8 cellular contexts compared by ENCODE assay signal in genomic region chr16:22436823-22437652, GRCh38.
DNase-seq lines count a peak whose midpoint lies in the region; ATAC-seq and TF ChIP-seq lines count a peak whose summit lies in the region.
"Not testable (repeated sequence)": the region's sequence is repeated elsewhere in the genome, so short reads cannot be mapped to it uniquely, and the experiment has no call there.

No MANE protein-coding gene starts in this region.

- not testable (repeated sequence) for H3K27me3 Mint-ChIP-seq in activated naive CD4-positive, alpha-beta T cell treated with anti-CD3 and anti-CD28 coated beads, Interleukin-2, amount 50 U/mL, for 24 hours; stimulated activated naive CD8-positive, alpha-beta T cell treated with anti-CD3 and anti-CD28 coated beads, Interleukin-15, amount 100 ng/mL, for 72 hours

- H3K4me2 ChIP-seq in HCT116 (ENCODE audit: low read length): peak overlapping the region; percentile 73
- peak overlapping the region; percentile 27; the same call in 1 of the 2 replicates for H3K4me2 ChIP-seq in MM.1S (ENCODE audit: low read depth, low read length)

- H3K9ac ChIP-seq in HCT116 (ENCODE audit: low read length) (peak overlapping the region; percentile 83), MM.1S (ENCODE audit: low read length) (peak overlapping the region; percentile 69)

- H3K79me2 ChIP-seq in HCT116 (ENCODE audit: insufficient read depth, low read length); MM.1S (ENCODE audit: low read length): not testable (repeated sequence)

- RAD21 ChIA-PET in HCT116 (lab: Charles Lee; ENCODE audit: low non-redundant PET in 1 of 2, low total read pairs in 2 of 2, uncharacterized antibody in 2 of 2, unreplicated experiment in 2 of 2): interaction anchor here in 1 of 2 experiments (0.7 kb wide), 1 partner anchor 246 kb away, joined by 3 read pairs; no protein-coding TSS in a partner anchor

- TF ChIP-seq CTCF in HCT116 (IDR thresholded peaks at IDR 0.05 in 2 of 3, conservative IDR thresholded peaks at IDR 0.05 in 1 of 3; ENCODE audit: borderline replicate concordance in 1 of 3, insufficient read depth in 1 of 3, low read depth in 2 of 3, low read length in 2 of 3); MM.1S (IDR thresholded peaks at IDR 0.05; ENCODE audit: low read length): not testable (repeated sequence)

- H3F3A ChIP-seq in MM.1S (ENCODE audit: insufficient read depth, low read length): not testable (repeated sequence)

- H3K27ac ChIP-seq in HCT116 (ENCODE audit: low read depth, low read length) (peak overlapping the region; percentile 97), MM.1S (ENCODE audit: low read length) (peak overlapping the region; percentile 71; the same call in 1 of the 2 replicates)

- not testable (repeated sequence) for H3K9me3 ChIP-seq in HCT116 (ENCODE audit: control insufficient read depth in 1 of 2, insufficient read depth in 1 of 2, low read depth in 1 of 2, low read length in 2 of 2); MM.1S (replicated peaks; ENCODE audit: insufficient read depth, low read length); neuron (ENCODE audit: low read length)

- not testable (repeated sequence) for TF ChIP-seq RAD21 in HCT116 (IDR thresholded peaks at IDR 0.05; ENCODE audit: low read depth)

- H3K27me3 ChIP-seq in HCT116 (ENCODE audit: insufficient read depth, low read length); MM.1S (replicated peaks; ENCODE audit: insufficient read depth, low read length); neuron (ENCODE audit: insufficient read depth, low read length): not testable (repeated sequence)

- peak; percentile 61 for DNase-seq in GDM1 (lab: John Stamatoyannopoulos, UW)
- peak; percentile 21 for DNase-seq in HCT116 (ENCODE audit: low read depth, low spot score)
- peak; percentile 79 for DNase-seq in MM.1S
- peak; percentile 60 for DNase-seq in germinal center (ENCODE audit: low spot score)
- DNase-seq in stimulated activated naive CD8-positive, alpha-beta T cell treated with anti-CD3 and anti-CD28 coated beads, Interleukin-15, amount 100 ng/mL, for 72 hours: peak; percentile 70 to 79

- H4K20me1 ChIP-seq in HCT116 (ENCODE audit: insufficient read depth); MM.1S (ENCODE audit: insufficient read depth, low read length): not testable (repeated sequence)

- peak; percentile 54 for TF ChIP-seq POLR2A in HCT116 (IDR thresholded peaks at IDR 0.05; ENCODE audit: borderline replicate concordance, extremely low read depth, insufficient read depth, insufficient read length)

- ATAC-seq in HCT116 (peak; percentile 88), SK-N-SH treated with all-trans-retinoic acid at 6 μM for 48 hours (peak; percentile 95)
- peak; percentile 92 for ATAC-seq in stimulated activated naive CD8-positive, alpha-beta T cell treated with anti-CD3 and anti-CD28 coated beads, Interleukin-15, amount 100 ng/mL, for 72 hours

- not testable (repeated sequence) for H3K4me1 ChIP-seq in HCT116 (ENCODE audit: control insufficient read depth in 1 of 2, insufficient read depth in 2 of 2, low read length in 2 of 2); MM.1S (ENCODE audit: low read length); neuron (ENCODE audit: insufficient read depth, low read length)

- peak overlapping the region; percentile 96 for H3K27ac Mint-ChIP-seq in activated naive CD4-positive, alpha-beta T cell treated with anti-CD3 and anti-CD28 coated beads, Interleukin-2, amount 50 U/mL, for 24 hours
- H3K27ac Mint-ChIP-seq in stimulated activated naive CD8-positive, alpha-beta T cell treated with anti-CD3 and anti-CD28 coated beads, Interleukin-15, amount 100 ng/mL, for 72 hours: peak overlapping the region; percentile 95 to 99

- not testable (repeated sequence) for H2AFZ ChIP-seq in HCT116 (ENCODE audit: low read depth, low read length, poor library complexity, severe bottlenecking)
- H2AFZ ChIP-seq in MM.1S (ENCODE audit: low read length) (peak overlapping the region; percentile 70), neuron (ENCODE audit: low read depth, low read length) (peak overlapping the region; percentile 74)

- H3K4me3 Mint-ChIP-seq in activated naive CD4-positive, alpha-beta T cell treated with anti-CD3 and anti-CD28 coated beads, Interleukin-2, amount 50 U/mL, for 24 hours: peak overlapping the region; percentile 97
- peak overlapping the region; percentile 92 to 98 for H3K4me3 Mint-ChIP-seq in stimulated activated naive CD8-positive, alpha-beta T cell treated with anti-CD3 and anti-CD28 coated beads, Interleukin-15, amount 100 ng/mL, for 72 hours

- CTCF ChIA-PET in HCT116 (lab: Charles Lee): not testable (repeated sequence)

- H3K36me3 ChIP-seq in HCT116 (ENCODE audit: control insufficient read depth in 1 of 2, insufficient read depth in 2 of 2, low read length in 2 of 2); MM.1S (replicated peaks; ENCODE audit: insufficient read depth, low read length); neuron (ENCODE audit: insufficient read depth, low read length): not testable (repeated sequence)

- H3K9me3 Mint-ChIP-seq in activated naive CD4-positive, alpha-beta T cell treated with anti-CD3 and anti-CD28 coated beads, Interleukin-2, amount 50 U/mL, for 24 hours; stimulated activated naive CD8-positive, alpha-beta T cell treated with anti-CD3 and anti-CD28 coated beads, Interleukin-15, amount 100 ng/mL, for 72 hours: not testable (repeated sequence)

- H3K4me3 ChIP-seq in HCT116 (replicated peaks in 1 of 2; ENCODE audit: low read depth in 1 of 2, low read length in 2 of 2) (peak overlapping the region; percentile 56 to 67), MM.1S (ENCODE audit: low read length) (peak overlapping the region; percentile 75), neuron (ENCODE audit: low read length) (peak overlapping the region; percentile 74)

- H3K4me1 Mint-ChIP-seq in activated naive CD4-positive, alpha-beta T cell treated with anti-CD3 and anti-CD28 coated beads, Interleukin-2, amount 50 U/mL, for 24 hours; stimulated activated naive CD8-positive, alpha-beta T cell treated with anti-CD3 and anti-CD28 coated beads, Interleukin-15, amount 100 ng/mL, for 72 hours: not testable (repeated sequence)

- POLR2A ChIA-PET in HCT116 (lab: Charles Lee): not testable (repeated sequence)

- H3K9me2 ChIP-seq in HCT116 (ENCODE audit: insufficient read depth); MM.1S (replicated peaks; ENCODE audit: insufficient read depth, low read length): not testable (repeated sequence)

- H3K36me3 Mint-ChIP-seq in activated naive CD4-positive, alpha-beta T cell treated with anti-CD3 and anti-CD28 coated beads, Interleukin-2, amount 50 U/mL, for 24 hours: not testable (repeated sequence)

- intact Hi-C loops in HCT116 (cut with micrococcal nuclease): not testable (repeated sequence)

- not testable (repeated sequence) for BruUV-seq in HCT116 (replicated peaks; lab: Mats Ljungman, UMichigan)

TF ChIP-seq in HCT116, 20 proteins besides CTCF, POLR2A, EP300 and RAD21:
- TF ChIP-seq SIN3A (IDR thresholded peaks at IDR 0.05; ENCODE audit: low read depth) (peak; percentile 23; the same call in 1 of the 2 replicates), ZFX (IDR thresholded peaks at IDR 0.05) (peak; percentile 85), POLR2AphosphoS5 (IDR thresholded peaks at IDR 0.05; ENCODE audit: low read depth, low read length) (peak; percentile 83), EGR1 (IDR thresholded peaks at IDR 0.05; ENCODE audit: low read depth) (0 out of 2 replicates have a peak, but pooled peaks have one; percentile 31)
- TF ChIP-seq, protein P1, sequence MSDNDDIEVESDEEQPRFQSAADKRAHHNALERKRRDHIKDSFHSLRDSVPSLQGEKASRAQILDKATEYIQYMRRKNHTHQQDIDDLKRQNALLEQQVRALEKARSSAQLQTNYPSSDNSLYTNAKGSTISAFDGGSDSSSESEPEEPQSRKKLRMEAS (IDR thresholded peaks at IDR 0.05): peak; percentile 56; the same call in 1 of the 2 replicates

Comparison
In these comparisons a context has a peak if more than half of its experiments do, and no peak if none do; other contexts are left out.
1. Peak in every context shown above with its lines: DNase-seq, ATAC-seq, H3K4me3 ChIP-seq and H3K27ac ChIP-seq.
2. DNase-seq: peak in every context shown above with its lines; median percentile 79 in MM.1S; 74 in stimulated activated naive CD8-positive, alpha-beta T cell treated with anti-CD3 and anti-CD28 coated beads, Interleukin-15, amount 100 ng/mL, for 72 hours; 61 in GDM1; 60 in germinal center; 21 in HCT116.